In genomic region chr2:26864646-26865045, GRCh38 we compare ENCODE assay signal across 17 cellular contexts. TPM values are rescaled to one million over a fixed set of nuclear protein-coding genes. Genes with fewer than 3 reads are reported as not detected.
DNase-seq lines count a peak whose midpoint lies in the region; TF ChIP-seq lines count a peak whose summit lies in the region.
"Had no signal": no experiment of that assay in that cellular context is flagged by ENCODE, and none has a peak within 500 bp of the region (broad histone marks: within the 10 kb centered on the region; RNA-seq: fewer than 3 reads in every experiment).

No MANE protein-coding gene starts in this region.

- peaks cover 64% of the 10 kb centered on the region for H3K4me1 Mint-ChIP-seq in brain
- peaks cover 39% of the 10 kb centered on the region for H3K4me1 Mint-ChIP-seq in neural crest cell
- no peaks in the 10 kb centered on the region for H3K4me1 Mint-ChIP-seq in activated naive CD4-positive, alpha-beta T cell treated with anti-CD3 and anti-CD28 coated beads for 36 hours (ENCODE audit: low read depth)

- peaks cover 10% of the 10 kb centered on the region for H3K36me3 ChIP-seq in A673 (ENCODE audit: insufficient read depth, low read length, poor library complexity, severe bottlenecking)

- H3K9me3 Mint-ChIP-seq in brain (peaks cover 0 to 2% (median 0%) of the 10 kb centered on the region in 5 experiments), neural crest cell (peaks cover 3% of the 10 kb centered on the region)
- H3K9me3 Mint-ChIP-seq in activated naive CD4-positive, alpha-beta T cell treated with anti-CD3 and anti-CD28 coated beads for 36 hours = no peaks in the 10 kb centered on the region
- H3K9me3 Mint-ChIP-seq: CD4-positive, alpha-beta T cell; H9 had no signal

- H3K36me3 Mint-ChIP-seq in brain = peaks cover 57% of the 10 kb centered on the region
- peaks cover 6% of the 10 kb centered on the region for H3K36me3 Mint-ChIP-seq in neural crest cell (ENCODE audit: low read depth)
- H3K36me3 Mint-ChIP-seq in activated naive CD4-positive, alpha-beta T cell treated with anti-CD3 and anti-CD28 coated beads for 36 hours (ENCODE audit: low read depth) = no peaks in the 10 kb centered on the region

- H3K27ac Mint-ChIP-seq in brain = peak overlapping the region in 3 of 5 experiments; percentile 4 to 67 (median 18)
- H3K27ac Mint-ChIP-seq in neural crest cell (ENCODE audit: unreplicated experiment) = peak overlapping the region; percentile 65
- no peak overlapping the region for H3K27ac Mint-ChIP-seq in activated naive CD4-positive, alpha-beta T cell treated with anti-CD3 and anti-CD28 coated beads for 36 hours
- H3K27ac Mint-ChIP-seq: CD4-positive, alpha-beta T cell; H9 had no signal

- H3K4me3 ChIP-seq in A673 (ENCODE audit: low read depth, low read length, poor library complexity, severe bottlenecking) = no peak overlapping the region
- H3K4me3 ChIP-seq: GM12878 had no signal

- POLR2A ChIA-PET in GM10248 (lab: Yijun Ruan, JAX) = no interaction called here
- POLR2A ChIA-PET in A673 (lab: Charles Lee; ENCODE audit: low non-redundant PET) = no interaction called here

- H3K4me3 Mint-ChIP-seq in brain (no peak overlapping the region), neural crest cell (no peak overlapping the region)
- H3K4me3 Mint-ChIP-seq in activated naive CD4-positive, alpha-beta T cell treated with anti-CD3 and anti-CD28 coated beads for 36 hours = no peak overlapping the region
- H3K4me3 Mint-ChIP-seq: CD4-positive, alpha-beta T cell; H9 had no signal

- BruUV-seq in A673 (replicated peaks; lab: Mats Ljungman, UMichigan) = no TSS peak

- intact Hi-C loops in activated naive CD4-positive, alpha-beta T cell treated with anti-CD3 and anti-CD28 coated beads for 36 hours (cut with micrococcal nuclease) = no loop called here
- intact Hi-C loops in A673 (cut with micrococcal nuclease; ENCODE audit: unreplicated experiment) = no loop called here

- no peaks in the 10 kb centered on the region for H3K27me3 ChIP-seq in A673 (replicated peaks; ENCODE audit: insufficient read depth, low read depth, low read length, poor library complexity)

- CTCF ChIA-PET in activated naive CD4-positive, alpha-beta T cell treated with anti-CD3 and anti-CD28 coated beads for 36 hours (lab: Charles Lee) = no interaction called here
- CTCF ChIA-PET in GM10248 (lab: Yijun Ruan, JAX) = no interaction called here
- CTCF ChIA-PET in A673 (lab: Charles Lee) = no interaction called here

- TF ChIP-seq CTCF in brain (conservative IDR thresholded peaks at IDR 0.05) (no peak), neural crest cell (conservative IDR thresholded peaks at IDR 0.05) (no peak), GM10248 (IDR thresholded peaks at IDR 0.05; ENCODE audit: control extremely low read depth, extremely low read depth, low read depth, missing control alignments) (no peak), A673 (conservative IDR thresholded peaks at IDR 0.05; ENCODE audit: low read depth, low read length) (no peak)

- H3K27ac ChIP-seq in cingulate gyrus (ENCODE audit: low read depth, low read length) (peak overlapping the region; percentile 54), temporal lobe (ENCODE audit: low read depth, low read length) (peak overlapping the region; percentile 50), A673 (ENCODE audit: low read depth, low read length, poor library complexity, severe bottlenecking) (no peak overlapping the region)
- H3K27ac ChIP-seq: C4-2B had no signal

- no peaks in the 10 kb centered on the region for H3K9me3 ChIP-seq in A673 (ENCODE audit: low read depth, low read length, poor library complexity, severe bottlenecking)

- H3K27me3 Mint-ChIP-seq in brain (no peaks in the 10 kb centered on the region), neural crest cell (ENCODE audit: low read depth) (no peaks in the 10 kb centered on the region)
- peaks cover 10% of the 10 kb centered on the region for H3K27me3 Mint-ChIP-seq in activated naive CD4-positive, alpha-beta T cell treated with anti-CD3 and anti-CD28 coated beads for 36 hours (ENCODE audit: low read depth)

- no peak for DNase-seq in neural crest cell (ENCODE audit: low read depth, low spot score)
- DNase-seq in activated naive CD4-positive, alpha-beta T cell treated with anti-CD3 and anti-CD28 coated beads for 36 hours = no peak
- no peak for DNase-seq in GM10248 (ENCODE audit: extremely low spot score)
- DNase-seq in A673 (ENCODE audit: low spot score) = no peak
- DNase-seq: AML-193; CD4-positive, alpha-beta T cell; DMS153; DMS79 treated with DMSO at 0.1 percent for 48 hours; GF-D8; GOT3; H9 had no signal

- peaks cover 3% of the 10 kb centered on the region for H3K4me1 ChIP-seq in A673 (ENCODE audit: insufficient read depth, low read length, poor library complexity, severe bottlenecking)

RNA-seq across cellular contexts. Expression of gene DPYSL5, which starts 16.7 kb away (rescaled TPM):
- 309 TPM for polyA plus RNA-seq in brain (ENCODE audit: insufficient read depth, low read depth, low replicate concordance)
- total RNA-seq in neural crest cell (201 and 203 TPM in 2 replicates), temporal lobe (151 TPM), A673 (2021) (110 and 111 TPM in 2 replicates)
- under 1 TPM in 1 of 2 experiments, not detected in 1; 0.07 TPM for total RNA-seq in activated naive CD4-positive, alpha-beta T cell treated with anti-CD3 and anti-CD28 coated beads for 36 hours
- total RNA-seq: CD4-positive, alpha-beta T cell; GM12878 had no signal
- polyA plus RNA-seq: BJ, GM12878 had no signal

Comparison
In these comparisons a context has a peak if more than half of its experiments do, and no peak if none do; other contexts are left out.
1. RNA of gene DPYSL5, which starts 16.7 kb away (total RNA-seq): 201 to 203 TPM in neural crest cell, 151 TPM in temporal lobe (single experiment) and 110 to 111 TPM in A673; 0.07 TPM in activated naive CD4-positive, alpha-beta T cell treated with anti-CD3 and anti-CD28 coated beads for 36 hours; every median in the first group is over 100 times any median in the second.